In genomic region chr3:46848271-46849097, GRCh38 we compare ENCODE assay signal across 8 cellular contexts. TPM values are rescaled to one million over a fixed set of nuclear protein-coding genes. Genes with fewer than 3 reads are reported as not detected.
DNase-seq lines count a peak whose midpoint lies in the region; ATAC-seq and TF ChIP-seq lines count a peak whose summit lies in the region.

No MANE protein-coding gene starts in this region.

- no peak for TF ChIP-seq EP300 in upper lobe of left lung (IDR thresholded peaks at IDR 0.05)

- no peaks in the 10 kb centered on the region for H3K9me2 ChIP-seq in HCT116 (ENCODE audit: insufficient read depth)

- ATAC-seq in HCT116, result peak; percentile 84
- peak in 1 of 2 donors; percentile 37 for ATAC-seq in upper lobe of left lung (ENCODE audit: low FRiP score in 2 of 2)
- ATAC-seq in HG02973 (IDR thresholded peaks at IDR 0.05; ENCODE audit: unreplicated experiment), result no peak
- no peak for ATAC-seq in HG02678 (IDR thresholded peaks at IDR 0.05; ENCODE audit: unreplicated experiment)

- no peak overlapping the region for H3K4me3 Mint-ChIP-seq in activated naive CD4-positive, alpha-beta T cell treated with anti-CD3 and anti-CD28 coated beads for 36 hours

- H3K27ac Mint-ChIP-seq in activated naive CD4-positive, alpha-beta T cell treated with anti-CD3 and anti-CD28 coated beads for 36 hours, result no peak overlapping the region

- no peak overlapping the region for H2AFZ ChIP-seq in HCT116 (ENCODE audit: low read depth, low read length, poor library complexity, severe bottlenecking)

- H3K36me3 Mint-ChIP-seq in activated naive CD4-positive, alpha-beta T cell treated with anti-CD3 and anti-CD28 coated beads for 36 hours (ENCODE audit: low read depth), result no peaks in the 10 kb centered on the region

- 81 to 82% methylated on average over 14 of the region's 14 CpGs for WGBS in upper lobe of left lung, 2 donors

- H3K4me1 ChIP-seq in HCT116 (ENCODE audit: control insufficient read depth in 1 of 2, insufficient read depth in 2 of 2, low read length in 2 of 2) (no peaks in the 10 kb centered on the region), upper lobe of left lung (peaks cover 16 to 29% (median 22%) of the 10 kb centered on the region in 4 donors)

- TF ChIP-seq POLR2A in HCT116 (IDR thresholded peaks at IDR 0.05; ENCODE audit: borderline replicate concordance, extremely low read depth, insufficient read depth, insufficient read length) (no peak), upper lobe of left lung (IDR thresholded peaks at IDR 0.05) (no peak)

- H3K9me3 Mint-ChIP-seq in activated naive CD4-positive, alpha-beta T cell treated with anti-CD3 and anti-CD28 coated beads for 36 hours, result no peaks in the 10 kb centered on the region

- CTCF ChIA-PET in HCT116 (lab: Charles Lee), result no interaction called here
- CTCF ChIA-PET in activated naive CD4-positive, alpha-beta T cell treated with anti-CD3 and anti-CD28 coated beads for 36 hours (lab: Charles Lee), result interaction anchor here (0.6 to 2.6 kb wide), 9 partner anchors 12 to 238 kb away, joined by 3 to 8 read pairs (median 3); no protein-coding TSS in a partner anchor

- no peaks in the 10 kb centered on the region for H3K79me2 ChIP-seq in HCT116 (ENCODE audit: insufficient read depth, low read length)

- RAD21 ChIA-PET in HCT116 (lab: Charles Lee; ENCODE audit: low non-redundant PET in 1 of 2, low total read pairs in 2 of 2, uncharacterized antibody in 2 of 2, unreplicated experiment in 2 of 2), result no interaction called here

- POLR2A ChIA-PET in HCT116 (lab: Charles Lee), result no interaction called here

- TF ChIP-seq CTCF in HCT116 (IDR thresholded peaks at IDR 0.05 in 2 of 3, conservative IDR thresholded peaks at IDR 0.05 in 1 of 3; ENCODE audit: borderline replicate concordance in 1 of 3, insufficient read depth in 1 of 3, low read depth in 2 of 3, low read length in 2 of 3), result peak; percentile 28 to 73 (median 71); a peak in 5 of 6 replicates
- peak in 4 of 6 experiments; percentile 15 to 45 (median 30) for TF ChIP-seq CTCF in upper lobe of left lung (IDR thresholded peaks at IDR 0.05)

- intact Hi-C loops in HCT116 (cut with micrococcal nuclease), result no loop called here
- intact Hi-C loops in activated naive CD4-positive, alpha-beta T cell treated with anti-CD3 and anti-CD28 coated beads for 36 hours (cut with micrococcal nuclease), result loop anchor here (5.0 kb wide), 1 partner anchor 156 kb away; the partner anchor contains the start of gene ALS2CL

- DNase-seq in AG08395 (ENCODE audit: low spot score), result peak; percentile 51
- no peak for DNase-seq in HCT116 (ENCODE audit: low read depth, low spot score)
- peak; percentile 69 for DNase-seq in activated naive CD4-positive, alpha-beta T cell treated with anti-CD3 and anti-CD28 coated beads for 36 hours
- DNase-seq in iPS-NIHi11 (ENCODE audit: low spot score), result peak; percentile 82
- peak in 1 of 2 donors; percentile 21 for DNase-seq in upper lobe of left lung
- DNase-seq in inferior parietal cortex (ENCODE audit: extremely low spot score), result no peak

- H3K9me3 ChIP-seq in HCT116 (ENCODE audit: control insufficient read depth in 1 of 2, insufficient read depth in 1 of 2, low read depth in 1 of 2, low read length in 2 of 2) (no peaks in the 10 kb centered on the region), upper lobe of left lung (no peaks in the 10 kb centered on the region)

- H3K27me3 ChIP-seq in HCT116 (ENCODE audit: insufficient read depth, low read length) (no peaks in the 10 kb centered on the region), upper lobe of left lung (no peaks in the 10 kb centered on the region)

- H4K20me1 ChIP-seq in HCT116 (ENCODE audit: insufficient read depth), result no peaks in the 10 kb centered on the region

- H3K4me1 Mint-ChIP-seq in activated naive CD4-positive, alpha-beta T cell treated with anti-CD3 and anti-CD28 coated beads for 36 hours (ENCODE audit: low read depth), result peaks cover 7% of the 10 kb centered on the region

- no peak overlapping the region for H3K27ac ChIP-seq in HCT116 (ENCODE audit: low read depth, low read length)
- no peak overlapping the region for H3K27ac ChIP-seq in upper lobe of left lung

- no TSS peak for BruUV-seq in HCT116 (replicated peaks; lab: Mats Ljungman, UMichigan)

- peak; percentile 41 for TF ChIP-seq RAD21 in HCT116 (IDR thresholded peaks at IDR 0.05; ENCODE audit: low read depth)

- no peaks in the 10 kb centered on the region for H3K27me3 Mint-ChIP-seq in activated naive CD4-positive, alpha-beta T cell treated with anti-CD3 and anti-CD28 coated beads for 36 hours (ENCODE audit: low read depth)

- H3K36me3 ChIP-seq in HCT116 (ENCODE audit: control insufficient read depth in 1 of 2, insufficient read depth in 2 of 2, low read length in 2 of 2) (no peaks in the 10 kb centered on the region), upper lobe of left lung (no peaks in the 10 kb centered on the region)

- no peak overlapping the region for H3K9ac ChIP-seq in HCT116 (ENCODE audit: low read length)

- H3K4me2 ChIP-seq in HCT116 (ENCODE audit: low read length), result no peak overlapping the region

- no peak overlapping the region for H3K4me3 ChIP-seq in HCT116 (replicated peaks in 1 of 2; ENCODE audit: low read depth in 1 of 2, low read length in 2 of 2)
- no peak overlapping the region for H3K4me3 ChIP-seq in upper lobe of left lung

TF ChIP-seq in HCT116, 20 proteins besides CTCF, POLR2A, EP300 and RAD21:
- TF ChIP-seq TCF7L2 (IDR thresholded peaks at IDR 0.05; ENCODE audit: borderline replicate concordance, extremely low read depth, insufficient read depth, insufficient read length) (no peak), ELF1 (IDR thresholded peaks at IDR 0.05; ENCODE audit: borderline replicate concordance, low read depth) (no peak), EGR1 (IDR thresholded peaks at IDR 0.05; ENCODE audit: low read depth) (no peak), SIN3A (IDR thresholded peaks at IDR 0.05; ENCODE audit: low read depth) (no peak), POLR2AphosphoS5 (IDR thresholded peaks at IDR 0.05; ENCODE audit: low read depth, low read length) (no peak), ZNF274 (IDR thresholded peaks at IDR 0.05; ENCODE audit: low read depth, low read length) (no peak), ATF3 (IDR thresholded peaks at IDR 0.05) (no peak), CBX3 (IDR thresholded peaks at IDR 0.05; ENCODE audit: low read depth) (no peak), SRF (IDR thresholded peaks at IDR 0.05; ENCODE audit: low read depth) (no peak), EZH2 (IDR thresholded peaks at IDR 0.05) (no peak)

RNA-seq across cellular contexts. Expression of gene MYL3, which starts 14.8 kb away (rescaled TPM):
- total RNA-seq in HCT116 (2021; ENCODE audit: unreplicated experiment) (not detected), upper lobe of left lung (1 to 10 TPM; 1.2 to 6.3 (median 2.6) TPM)
- not detected in 2 replicates for polyA plus RNA-seq in HCT116 (2012)
- total RNA-seq in activated naive CD4-positive, alpha-beta T cell treated with anti-CD3 and anti-CD28 coated beads for 36 hours, result not detected

RNA-seq across cellular contexts. Expression of gene PTH1R, which starts 29.0 kb away (rescaled TPM):
- 0.32 TPM for total RNA-seq in HCT116 (2021; ENCODE audit: unreplicated experiment)
- polyA plus RNA-seq in HCT116 (2012), result 0.48 and 0.50 TPM in 2 replicates
- not detected for total RNA-seq in activated naive CD4-positive, alpha-beta T cell treated with anti-CD3 and anti-CD28 coated beads for 36 hours
- 10 to 100 TPM in 4 of 6 donors, 1 to 10 TPM in 2; 2.6 to 48.2 (median 16.2) TPM for total RNA-seq in upper lobe of left lung

Comparison
In these comparisons a context has a peak if more than half of its experiments do, and no peak if none do; other contexts are left out.
1. DNase-seq: peak in AG08395 (single experiment), activated naive CD4-positive, alpha-beta T cell treated with anti-CD3 and anti-CD28 coated beads for 36 hours (single experiment) and iPS-NIHi11 (single experiment); none in HCT116 (single experiment) and inferior parietal cortex (single experiment).